23 cellular contexts compared by ENCODE assay signal in the genomic region with DNA sequence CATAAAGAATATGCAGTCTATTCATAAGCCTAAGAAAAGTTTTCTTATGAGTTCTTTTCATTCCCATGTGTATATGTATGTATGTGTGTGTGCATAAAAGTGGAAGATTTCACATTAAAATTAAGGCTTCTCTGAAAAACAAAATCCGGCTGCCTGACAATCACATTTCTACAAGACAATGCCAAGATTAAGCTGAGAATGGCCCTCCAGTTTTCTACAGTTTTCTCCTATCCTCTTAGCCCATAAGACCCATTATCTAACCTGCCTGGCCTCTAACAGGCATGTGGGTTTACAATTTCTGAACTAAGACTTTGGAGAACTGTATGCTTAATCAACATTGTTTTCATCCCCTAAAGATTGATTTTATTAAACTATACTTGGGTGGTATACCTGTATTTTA.
"Had no signal": no experiment of that assay in that cellular context is flagged by ENCODE, and none has a peak within 500 bp of the region (broad histone marks: within the 10 kb centered on the region; RNA-seq: fewer than 3 reads in every experiment).

No MANE protein-coding gene starts in this region.

- ATAC-seq: activated CD4-positive, CD25-positive, alpha-beta regulatory T cell treated with anti-CD3 and anti-CD28 coated beads, Interleukin-2, amount 50 U/mL, for 24 hours; activated CD8-positive, alpha-beta T cell treated with anti-CD3 and anti-CD28 coated beads for 36 hours; activated T-cell treated with anti-CD3 and anti-CD28 coated beads, Interleukin-2, amount 50 U/mL, for 72 hours had no signal

- DNase-seq: activated CD4-positive, alpha-beta T cell treated with anti-CD3 and anti-CD28 coated beads for 4 hours; activated CD8-positive, alpha-beta memory T cell treated with anti-CD3 and anti-CD28 coated beads, Interleukin-2, amount 50 U/mL, for 4 hours; activated CD8-positive, alpha-beta T cell treated with anti-CD3 and anti-CD28 coated beads for 36 hours; activated gamma-delta T cell treated with Interleukin-2 at 50 U/mL for 16 hours; activated naive CD4-positive, alpha-beta T cell treated with anti-CD3 and anti-CD28 coated beads, Interleukin-2, amount 10 ng/mL, durations not matched to agents 7 days and 5 days; activated naive CD8-positive, alpha-beta T cell treated with anti-CD3 and anti-CD28 coated beads, Interleukin-2, amount 10 ng/mL, durations not matched to agents 7 days and 5 days; activated T-cell treated with anti-CD3 and anti-CD28 coated beads, Interleukin-2, amount 50 U/mL, for 72 hours; adrenal gland; anterior cingulate cortex; caudate nucleus; KG1; NCI-H1048; NCI-H1930; NCI-H2171 treated with DMSO at 0.1 percent for 48 hours; NCI-H226; NCI-H526; NCI-H774; NK-92 treated with Interleukin-12 subunit alpha and Interleukin-12 subunit beta, amount 100 ng/mL, for 24 hours; OCI-M1; SIG-M5; T-helper 1 cell; WERI-Rb-1 had no signal

- H3K4me1 ChIP-seq: adrenal gland had no signal

- H3K27me3 ChIP-seq: adrenal gland had no signal

- H3K4me3 ChIP-seq: adrenal gland had no signal

- H3K9me3 ChIP-seq: adrenal gland had no signal

- H3K27ac ChIP-seq: adrenal gland, WERI-Rb-1 had no signal

- H3K36me3 ChIP-seq: adrenal gland, WERI-Rb-1 had no signal
